27 cellular contexts compared by ENCODE assay signal in genomic region chr4:121851354-121851753, GRCh38.
"Had no signal": no experiment of that assay in that cellular context is flagged by ENCODE, and none has a peak within 500 bp of the region (broad histone marks: within the 10 kb centered on the region; RNA-seq: fewer than 3 reads in every experiment).

No MANE protein-coding gene starts in this region.

- H3K9me3 ChIP-seq: colonic mucosa, esophagus squamous epithelium, gastrocnemius medialis, heart right ventricle, left lung, lower lobe of right lung had no signal

- H3K4me3 ChIP-seq: colonic mucosa, esophagus squamous epithelium, gastrocnemius medialis, heart right ventricle, left lung, lower lobe of right lung had no signal

- H3K27ac ChIP-seq: colonic mucosa, epithelial cell of prostate, esophagus squamous epithelium, gastrocnemius medialis, heart right ventricle, left lung, lower lobe of right lung had no signal

- H3K4me1 ChIP-seq: colonic mucosa, esophagus squamous epithelium, gastrocnemius medialis, heart right ventricle, left lung, lower lobe of right lung had no signal

- FAIRE-seq: endometrium, islet of Langerhans, keratinocyte had no signal

- ATAC-seq: effector memory CD8-positive, alpha-beta T cell; esophagus mucosa; gastrocnemius medialis; heart right ventricle; left cardiac atrium; left lung; left ventricle myocardium superior; lower lobe of right lung had no signal

- H3K27ac Mint-ChIP-seq: dendritic cell treated with granulocyte-macrophage colony-stimulating factor and Interleukin-4, amounts not matched to agents 40 ng/mL and 50 ng/mL, for 4 days; effector memory CD8-positive, alpha-beta T cell; endodermal cell; memory B cell had no signal

- H3K27me3 Mint-ChIP-seq: dendritic cell treated with granulocyte-macrophage colony-stimulating factor and Interleukin-4, amounts not matched to agents 40 ng/mL and 50 ng/mL, for 4 days; effector memory CD8-positive, alpha-beta T cell; memory B cell had no signal

- H3K4me1 Mint-ChIP-seq: memory B cell had no signal

- H3K9me3 Mint-ChIP-seq: dendritic cell treated with granulocyte-macrophage colony-stimulating factor and Interleukin-4, amounts not matched to agents 40 ng/mL and 50 ng/mL, for 4 days; effector memory CD8-positive, alpha-beta T cell; endodermal cell; memory B cell had no signal

- H3K27me3 ChIP-seq: colonic mucosa, esophagus squamous epithelium, gastrocnemius medialis, heart right ventricle, left lung had no signal

- H3K36me3 ChIP-seq: colonic mucosa had no signal

- H3K4me3 Mint-ChIP-seq: dendritic cell treated with granulocyte-macrophage colony-stimulating factor and Interleukin-4, amounts not matched to agents 40 ng/mL and 50 ng/mL, for 4 days; effector memory CD8-positive, alpha-beta T cell; endodermal cell; memory B cell had no signal

- DNase-seq: colonic mucosa; cortex of kidney; effector CD8-positive, alpha-beta T cell; effector memory CD8-positive, alpha-beta T cell; endodermal cell; erythroblast; esophagus squamous epithelium; foreskin fibroblast; foreskin melanocyte; gastrocnemius medialis; glutamatergic neuron; head of caudate nucleus; heart right ventricle; hippocampal formation; left cardiac atrium; left lung; left ventricle myocardium superior; lower lobe of right lung; mesendoderm; midbrain had no signal
